11 cellular contexts compared by ENCODE assay signal in genomic region chr12:109109756-109110350, GRCh38. TPM values are rescaled to one million over a fixed set of nuclear protein-coding genes. Genes with fewer than 3 reads are reported as not detected.
DNase-seq lines count a peak whose midpoint lies in the region; ATAC-seq and TF ChIP-seq lines count a peak whose summit lies in the region.
"Had no signal": no experiment of that assay in that cellular context is flagged by ENCODE, and none has a peak within 500 bp of the region (broad histone marks: within the 10 kb centered on the region; RNA-seq: fewer than 3 reads in every experiment).

No MANE protein-coding gene starts in this region.

- H3K27ac Mint-ChIP-seq in activated CD8-positive, alpha-beta memory T cell treated with anti-CD3 and anti-CD28 coated beads, Interleukin-2, amount 10 ng/mL, durations not matched to agents 7 days and 5 days, result peak overlapping the region; percentile 60
- H3K27ac Mint-ChIP-seq in central memory CD8-positive, alpha-beta T cell (ENCODE audit: low read depth), result peak overlapping the region; percentile 44
- peak overlapping the region; percentile 79 for H3K27ac Mint-ChIP-seq in type B pancreatic cell
- H3K27ac Mint-ChIP-seq in progenitor cell of endocrine pancreas, result no peak overlapping the region
- H3K27ac Mint-ChIP-seq in activated T-helper 1 cell treated with anti-CD3 and anti-CD28 coated beads, Interleukin-12 subunit alpha, Interleukin-12 subunit beta, Interleukin-2, Interleukin-4 antibody, amounts not matched to agents 30 ng/mL and 10 ng/mL and 1 ng/mL, durations not matched to agents 14 hours and 24 hours and 36 hours, result no peak overlapping the region

- in situ Hi-C loops in GM13977 (cut with MboI; ENCODE audit: low pct_unique_long_range_greater_than_20kb, low sequenced_read_pairs, unreplicated experiment), result loop anchor here (25.0 kb wide), 1 partner anchor 277 kb away; no protein-coding TSS in a partner anchor

- no peaks in the 10 kb centered on the region for H3K27me3 ChIP-seq in muscle layer of colon (ENCODE audit: control insufficient read depth in 1 of 2, insufficient read depth in 2 of 2, low read length in 2 of 2)

- no peaks in the 10 kb centered on the region for H3K27me3 Mint-ChIP-seq in activated CD8-positive, alpha-beta memory T cell treated with anti-CD3 and anti-CD28 coated beads, Interleukin-2, amount 10 ng/mL, durations not matched to agents 7 days and 5 days
- H3K27me3 Mint-ChIP-seq in central memory CD8-positive, alpha-beta T cell, result no peaks in the 10 kb centered on the region
- H3K27me3 Mint-ChIP-seq in type B pancreatic cell (no peaks in the 10 kb centered on the region), progenitor cell of endocrine pancreas (no peaks in the 10 kb centered on the region)
- no peaks in the 10 kb centered on the region for H3K27me3 Mint-ChIP-seq in activated T-helper 1 cell treated with anti-CD3 and anti-CD28 coated beads, Interleukin-12 subunit alpha, Interleukin-12 subunit beta, Interleukin-2, Interleukin-4 antibody, amounts not matched to agents 30 ng/mL and 10 ng/mL and 1 ng/mL, durations not matched to agents 14 hours and 24 hours and 36 hours (ENCODE audit: insufficient read depth)

- H3K4me1 Mint-ChIP-seq in activated CD8-positive, alpha-beta memory T cell treated with anti-CD3 and anti-CD28 coated beads, Interleukin-2, amount 10 ng/mL, durations not matched to agents 7 days and 5 days, result peaks cover 11% of the 10 kb centered on the region
- H3K4me1 Mint-ChIP-seq in central memory CD8-positive, alpha-beta T cell, result peaks cover 10% of the 10 kb centered on the region
- H3K4me1 Mint-ChIP-seq in type B pancreatic cell (ENCODE audit: unreplicated experiment) (peaks cover 34% of the 10 kb centered on the region), progenitor cell of endocrine pancreas (ENCODE audit: low read depth) (peaks cover 16% of the 10 kb centered on the region)
- peaks cover 15% of the 10 kb centered on the region for H3K4me1 Mint-ChIP-seq in activated T-helper 1 cell treated with anti-CD3 and anti-CD28 coated beads, Interleukin-12 subunit alpha, Interleukin-12 subunit beta, Interleukin-2, Interleukin-4 antibody, amounts not matched to agents 30 ng/mL and 10 ng/mL and 1 ng/mL, durations not matched to agents 14 hours and 24 hours and 36 hours (ENCODE audit: low read depth)

- TF ChIP-seq CTCF in type B pancreatic cell (conservative IDR thresholded peaks at IDR 0.05) (no peak), progenitor cell of endocrine pancreas (IDR thresholded peaks at IDR 0.05; ENCODE audit: unreplicated experiment) (no peak), GM13977 (IDR thresholded peaks at IDR 0.05; ENCODE audit: extremely low read depth, insufficient read depth, missing control alignments) (no peak)

- no peak overlapping the region for H3K4me3 ChIP-seq in muscle layer of colon (ENCODE audit: low read depth in 1 of 2, low read length in 2 of 2)

- H3K4me1 ChIP-seq in muscle layer of colon (ENCODE audit: insufficient read depth, low read length), result peaks cover 35% of the 10 kb centered on the region

- intact Hi-C loops in activated T-helper 1 cell treated with anti-CD3 and anti-CD28 coated beads, Interleukin-12 subunit alpha, Interleukin-12 subunit beta, Interleukin-2, Interleukin-4 antibody, amounts not matched to agents 30 ng/mL and 10 ng/mL and 1 ng/mL, durations not matched to agents 14 hours and 24 hours and 36 hours (cut with micrococcal nuclease), result loop anchor here (2.0 kb wide), 1 partner anchor 17 kb away; the partner anchor contains the start of gene ALKBH2

- H3K4me3 Mint-ChIP-seq in activated CD8-positive, alpha-beta memory T cell treated with anti-CD3 and anti-CD28 coated beads, Interleukin-2, amount 10 ng/mL, durations not matched to agents 7 days and 5 days, result no peak overlapping the region
- no peak overlapping the region for H3K4me3 Mint-ChIP-seq in central memory CD8-positive, alpha-beta T cell
- H3K4me3 Mint-ChIP-seq in type B pancreatic cell (no peak overlapping the region), progenitor cell of endocrine pancreas (ENCODE audit: low read depth) (no peak overlapping the region)
- no peak overlapping the region for H3K4me3 Mint-ChIP-seq in activated T-helper 1 cell treated with anti-CD3 and anti-CD28 coated beads, Interleukin-12 subunit alpha, Interleukin-12 subunit beta, Interleukin-2, Interleukin-4 antibody, amounts not matched to agents 30 ng/mL and 10 ng/mL and 1 ng/mL, durations not matched to agents 14 hours and 24 hours and 36 hours

- H3K9me3 Mint-ChIP-seq in activated CD8-positive, alpha-beta memory T cell treated with anti-CD3 and anti-CD28 coated beads, Interleukin-2, amount 10 ng/mL, durations not matched to agents 7 days and 5 days (ENCODE audit: low read depth), result no peaks in the 10 kb centered on the region
- H3K9me3 Mint-ChIP-seq in central memory CD8-positive, alpha-beta T cell, result no peaks in the 10 kb centered on the region
- H3K9me3 Mint-ChIP-seq in type B pancreatic cell (no peaks in the 10 kb centered on the region), progenitor cell of endocrine pancreas (ENCODE audit: low read depth) (no peaks in the 10 kb centered on the region)
- H3K9me3 Mint-ChIP-seq in activated T-helper 1 cell treated with anti-CD3 and anti-CD28 coated beads, Interleukin-12 subunit alpha, Interleukin-12 subunit beta, Interleukin-2, Interleukin-4 antibody, amounts not matched to agents 30 ng/mL and 10 ng/mL and 1 ng/mL, durations not matched to agents 14 hours and 24 hours and 36 hours, result no peaks in the 10 kb centered on the region

- CTCF ChIA-PET in activated CD8-positive, alpha-beta memory T cell treated with anti-CD3 and anti-CD28 coated beads, Interleukin-2, amount 10 ng/mL, durations not matched to agents 7 days and 5 days (lab: Charles Lee), result interaction anchor here (1.4 to 3.3 kb wide), 2 partner anchors 276 to 283 kb away, joined by 5 to 17 read pairs; no protein-coding TSS in a partner anchor

- no peaks in the 10 kb centered on the region for H3K9me3 ChIP-seq in muscle layer of colon (ENCODE audit: low read length)

- peaks cover 30% of the 10 kb centered on the region for H3K36me3 Mint-ChIP-seq in activated CD8-positive, alpha-beta memory T cell treated with anti-CD3 and anti-CD28 coated beads, Interleukin-2, amount 10 ng/mL, durations not matched to agents 7 days and 5 days
- peaks cover 25% of the 10 kb centered on the region for H3K36me3 Mint-ChIP-seq in central memory CD8-positive, alpha-beta T cell (ENCODE audit: insufficient read depth)
- H3K36me3 Mint-ChIP-seq in type B pancreatic cell, result peaks cover 20% of the 10 kb centered on the region
- peaks cover 18% of the 10 kb centered on the region for H3K36me3 Mint-ChIP-seq in progenitor cell of endocrine pancreas (ENCODE audit: insufficient read depth)
- peaks cover 21% of the 10 kb centered on the region for H3K36me3 Mint-ChIP-seq in activated T-helper 1 cell treated with anti-CD3 and anti-CD28 coated beads, Interleukin-12 subunit alpha, Interleukin-12 subunit beta, Interleukin-2, Interleukin-4 antibody, amounts not matched to agents 30 ng/mL and 10 ng/mL and 1 ng/mL, durations not matched to agents 14 hours and 24 hours and 36 hours (ENCODE audit: low read depth)

- no peak overlapping the region for H3K9ac ChIP-seq in muscle layer of colon (ENCODE audit: low read length)

- H3K36me3 ChIP-seq in muscle layer of colon (ENCODE audit: insufficient read depth, low read length), result peaks cover 31% of the 10 kb centered on the region

- no peak for ATAC-seq in activated CD8-positive, alpha-beta memory T cell treated with anti-CD3 and anti-CD28 coated beads, Interleukin-2, amount 10 ng/mL, durations not matched to agents 7 days and 5 days
- no peak for ATAC-seq in central memory CD8-positive, alpha-beta T cell (replicated peaks; ENCODE audit: extremely low read depth, poor library complexity, severe bottlenecking)

- no peak for DNase-seq in activated CD8-positive, alpha-beta memory T cell treated with anti-CD3 and anti-CD28 coated beads, Interleukin-2, amount 10 ng/mL, durations not matched to agents 7 days and 5 days
- DNase-seq in activated CD8-positive, alpha-beta memory T cell treated with anti-CD3 and anti-CD28 coated beads, Interleukin-2, amount 50 U/mL, for 4 hours, result no peak
- no peak for DNase-seq in central memory CD8-positive, alpha-beta T cell (ENCODE audit: low spot score in 2 of 2)
- DNase-seq in type B pancreatic cell (ENCODE audit: extremely low spot score, unreplicated experiment) (no peak), progenitor cell of endocrine pancreas (ENCODE audit: low spot score, unreplicated experiment) (no peak), GM13977 (ENCODE audit: low spot score) (no peak)
- no peak for DNase-seq in activated T-helper 1 cell treated with anti-CD3 and anti-CD28 coated beads, Interleukin-12 subunit alpha, Interleukin-12 subunit beta, Interleukin-2, Interleukin-4 antibody, amounts not matched to agents 30 ng/mL and 10 ng/mL and 1 ng/mL, durations not matched to agents 14 hours and 24 hours and 36 hours (ENCODE audit: low spot score)
- DNase-seq: KBM-7, NCI-H446, T1000 had no signal

- peak overlapping the region; percentile 96 for H3K27ac ChIP-seq in muscle layer of colon (ENCODE audit: low read depth, low read length)

RNA-seq across cellular contexts. Expression of gene ACACB, which starts 6.5 kb away (rescaled TPM):
- total RNA-seq in activated CD8-positive, alpha-beta memory T cell treated with anti-CD3 and anti-CD28 coated beads, Interleukin-2, amount 10 ng/mL, durations not matched to agents 7 days and 5 days, result 10 to 100 TPM; 10.4 to 15.1 TPM
- total RNA-seq in type B pancreatic cell (ENCODE audit: low replicate concordance) (14.6 and 22.7 TPM in 2 replicates), progenitor cell of endocrine pancreas (38.1 and 47.3 TPM in 2 replicates)
- total RNA-seq in activated T-helper 1 cell treated with anti-CD3 and anti-CD28 coated beads, Interleukin-12 subunit alpha, Interleukin-12 subunit beta, Interleukin-2, Interleukin-4 antibody, amounts not matched to agents 30 ng/mL and 10 ng/mL and 1 ng/mL, durations not matched to agents 14 hours and 24 hours and 36 hours, result 5.0 and 6.9 TPM in 2 replicates

RNA-seq across cellular contexts. Expression of gene UNG, which starts 12.5 kb away (rescaled TPM):
- 10 to 100 TPM; 53.7 to 75.6 TPM for total RNA-seq in activated CD8-positive, alpha-beta memory T cell treated with anti-CD3 and anti-CD28 coated beads, Interleukin-2, amount 10 ng/mL, durations not matched to agents 7 days and 5 days
- total RNA-seq in type B pancreatic cell (ENCODE audit: low replicate concordance), result 49.8 and 63.0 TPM in 2 replicates
- 81.5 and 84.1 TPM in 2 replicates for total RNA-seq in progenitor cell of endocrine pancreas
- 95.8 and 102 TPM in 2 replicates for total RNA-seq in activated T-helper 1 cell treated with anti-CD3 and anti-CD28 coated beads, Interleukin-12 subunit alpha, Interleukin-12 subunit beta, Interleukin-2, Interleukin-4 antibody, amounts not matched to agents 30 ng/mL and 10 ng/mL and 1 ng/mL, durations not matched to agents 14 hours and 24 hours and 36 hours

RNA-seq across cellular contexts. Expression of gene ALKBH2, which starts 16.6 kb away (rescaled TPM):
- total RNA-seq in activated CD8-positive, alpha-beta memory T cell treated with anti-CD3 and anti-CD28 coated beads, Interleukin-2, amount 10 ng/mL, durations not matched to agents 7 days and 5 days, result 10 to 100 TPM; 14.0 to 17.2 TPM
- 19.6 and 31.4 TPM in 2 replicates for total RNA-seq in type B pancreatic cell (ENCODE audit: low replicate concordance)
- total RNA-seq in progenitor cell of endocrine pancreas, result 22.0 and 28.9 TPM in 2 replicates
- 43.6 and 47.4 TPM in 2 replicates for total RNA-seq in activated T-helper 1 cell treated with anti-CD3 and anti-CD28 coated beads, Interleukin-12 subunit alpha, Interleukin-12 subunit beta, Interleukin-2, Interleukin-4 antibody, amounts not matched to agents 30 ng/mL and 10 ng/mL and 1 ng/mL, durations not matched to agents 14 hours and 24 hours and 36 hours

RNA-seq across cellular contexts. Expression of gene USP30, which starts 57.5 kb away (rescaled TPM):
- total RNA-seq in activated CD8-positive, alpha-beta memory T cell treated with anti-CD3 and anti-CD28 coated beads, Interleukin-2, amount 10 ng/mL, durations not matched to agents 7 days and 5 days, result 1 to 10 TPM; 5.9 to 8.7 TPM
- total RNA-seq in type B pancreatic cell (ENCODE audit: low replicate concordance) (14.5 and 18.9 TPM in 2 replicates), progenitor cell of endocrine pancreas (23.0 and 25.9 TPM in 2 replicates)
- total RNA-seq in activated T-helper 1 cell treated with anti-CD3 and anti-CD28 coated beads, Interleukin-12 subunit alpha, Interleukin-12 subunit beta, Interleukin-2, Interleukin-4 antibody, amounts not matched to agents 30 ng/mL and 10 ng/mL and 1 ng/mL, durations not matched to agents 14 hours and 24 hours and 36 hours, result 9.0 and 10.5 TPM in 2 replicates

Comparison
In these comparisons a context has a peak if more than half of its experiments do, and no peak if none do; other contexts are left out.
1. H3K27ac Mint-ChIP-seq: peak in activated CD8-positive, alpha-beta memory T cell treated with anti-CD3 and anti-CD28 coated beads, Interleukin-2, amount 10 ng/mL, durations not matched to agents 7 days and 5 days (single experiment), central memory CD8-positive, alpha-beta T cell (single experiment) and type B pancreatic cell (single experiment); none in progenitor cell of endocrine pancreas (single experiment) and activated T-helper 1 cell treated with anti-CD3 and anti-CD28 coated beads, Interleukin-12 subunit alpha, Interleukin-12 subunit beta, Interleukin-2, Interleukin-4 antibody, amounts not matched to agents 30 ng/mL and 10 ng/mL and 1 ng/mL, durations not matched to agents 14 hours and 24 hours and 36 hours (single experiment).